16 cellular contexts compared by ENCODE assay signal in the genomic region with DNA sequence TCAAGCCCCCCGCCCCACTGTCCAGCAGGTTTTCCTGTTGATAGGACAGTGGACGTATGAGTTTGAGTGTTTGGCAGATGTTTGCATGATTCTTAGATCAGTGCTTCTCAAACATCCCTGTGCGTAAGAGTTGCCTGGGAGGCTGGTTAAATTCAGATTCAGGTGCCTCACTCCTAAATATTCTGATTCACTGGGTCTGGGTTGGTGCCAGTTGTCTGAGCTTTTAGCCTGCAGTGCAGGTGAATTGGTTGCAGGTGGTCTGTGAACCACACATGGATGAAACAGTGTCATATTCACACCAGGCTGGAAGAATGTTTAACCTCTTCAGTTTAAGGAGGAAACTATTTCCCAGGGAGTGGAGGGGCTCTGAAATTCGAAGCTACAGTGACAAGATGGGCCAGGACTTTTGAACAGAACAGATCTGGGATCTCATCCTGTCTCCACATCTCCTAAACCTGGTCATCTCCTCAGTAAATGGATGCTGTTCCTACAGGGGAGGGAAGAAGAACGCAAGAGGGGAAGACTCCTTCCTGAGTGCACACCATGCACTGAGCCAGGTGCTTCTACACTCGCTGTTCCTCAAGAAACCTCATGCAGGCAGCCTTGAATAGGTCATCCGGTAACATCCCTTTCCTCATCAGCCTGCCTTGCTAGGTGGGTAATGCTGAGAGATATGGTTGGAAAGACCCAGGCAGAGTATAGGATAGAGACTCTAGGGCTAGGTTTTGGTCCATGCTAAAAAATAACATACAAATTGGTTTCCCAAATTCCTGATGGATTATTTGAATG. TPM values are rescaled to one million over a fixed set of nuclear protein-coding genes. Genes with fewer than 3 reads are reported as not detected.
DNase-seq lines count a peak whose midpoint lies in the region; ATAC-seq and TF ChIP-seq lines count a peak whose summit lies in the region.
"Had no signal": no experiment of that assay in that cellular context is flagged by ENCODE, and none has a peak within 500 bp of the region (broad histone marks: within the 10 kb centered on the region; RNA-seq: fewer than 3 reads in every experiment).

No MANE protein-coding gene starts in this region.

- no peaks in the 10 kb centered on the region for H3K9me2 ChIP-seq in PC-9 (ENCODE audit: insufficient read depth)

- TF ChIP-seq CTCF in Calu3 (IDR thresholded peaks at IDR 0.05; ENCODE audit: unreplicated experiment) (no peak), PC-9 (conservative IDR thresholded peaks at IDR 0.05) (no peak), A673 (conservative IDR thresholded peaks at IDR 0.05; ENCODE audit: low read depth, low read length) (no peak), body of pancreas (IDR thresholded peaks at IDR 0.05) (no peak)

- 69 to 71% methylated on average over 1 to 3 of the region's 7 CpGs for WGBS in mesodermal cell (ENCODE audit: insufficient coverage in 2 of 2), 2 experiments
- whole genome bisulfite sequencing in body of pancreas, 2 donors = 75 to 88% methylated on average over 7 of the region's 7 CpGs

- H3K36me3 ChIP-seq in PC-9 (ENCODE audit: low read depth) (no peaks in the 10 kb centered on the region), mesodermal cell (ENCODE audit: control insufficient read depth, insufficient read depth, low read length) (peaks cover 16% of the 10 kb centered on the region), A673 (ENCODE audit: insufficient read depth, low read length, poor library complexity, severe bottlenecking) (no peaks in the 10 kb centered on the region), body of pancreas (replicated peaks in 1 of 2; ENCODE audit: insufficient read depth in 1 of 2, low read depth in 2 of 2) (no peaks in the 10 kb centered on the region)
- H3K36me3 ChIP-seq: cardiac muscle cell, esophagus squamous epithelium, Peyer's patch had no signal

- no peak overlapping the region for H3K4me3 Mint-ChIP-seq in Calu3 (ENCODE audit: low read depth, unreplicated experiment)
- H3K4me3 Mint-ChIP-seq: CD4-positive, alpha-beta T cell had no signal

- H3K27me3 ChIP-seq in PC-9 (ENCODE audit: insufficient read depth, low read depth) (no peaks in the 10 kb centered on the region), A673 (replicated peaks; ENCODE audit: insufficient read depth, low read depth, low read length, poor library complexity) (no peaks in the 10 kb centered on the region), body of pancreas (no peaks in the 10 kb centered on the region)
- H3K27me3 ChIP-seq: cardiac muscle cell, esophagus squamous epithelium, Peyer's patch had no signal

- no peaks in the 10 kb centered on the region; the same call in 1 of the 2 replicates for H4K20me1 ChIP-seq in PC-9 (ENCODE audit: insufficient read depth)

- H3K4me1 ChIP-seq in PC-9 (replicated peaks; ENCODE audit: insufficient read depth) (peaks cover 70% of the 10 kb centered on the region), mesodermal cell (ENCODE audit: control insufficient read depth, insufficient read depth, low read length, poor library complexity, severe bottlenecking) (peaks cover 86% of the 10 kb centered on the region), A673 (ENCODE audit: insufficient read depth, low read length, poor library complexity, severe bottlenecking) (peaks cover 51% of the 10 kb centered on the region), body of pancreas (peaks cover 32% of the 10 kb centered on the region)

- no peaks in the 10 kb centered on the region for H3K27me3 Mint-ChIP-seq in Calu3 (ENCODE audit: unreplicated experiment)

- POLR2A ChIA-PET in PC-9 (lab: Charles Lee; ENCODE audit: unreplicated experiment) = no interaction called here
- POLR2A ChIA-PET in A673 (lab: Charles Lee; ENCODE audit: low non-redundant PET) = no interaction called here

- H3K27ac ChIP-seq in PC-9 = peak overlapping the region; percentile 98
- H3K27ac ChIP-seq in mesodermal cell (ENCODE audit: low read depth, low read length, severe bottlenecking) = peak overlapping the region; percentile 95
- H3K27ac ChIP-seq in A673 (ENCODE audit: low read depth, low read length, poor library complexity, severe bottlenecking) = no peak overlapping the region
- H3K27ac ChIP-seq in body of pancreas = no peak overlapping the region
- H3K27ac ChIP-seq: cardiac muscle cell, Peyer's patch had no signal

- peaks cover 96% of the 10 kb centered on the region for H3K4me1 Mint-ChIP-seq in Calu3 (ENCODE audit: low read depth, unreplicated experiment)

- H3K27ac Mint-ChIP-seq in Calu3 (ENCODE audit: unreplicated experiment) = peak overlapping the region; percentile 100
- H3K27ac Mint-ChIP-seq: CD4-positive, alpha-beta T cell had no signal

- no peaks in the 10 kb centered on the region for H3K9me3 Mint-ChIP-seq in Calu3 (ENCODE audit: low read depth, unreplicated experiment)
- H3K9me3 Mint-ChIP-seq: CD4-positive, alpha-beta T cell had no signal

- peak overlapping the region; percentile 41; the same call in 1 of the 2 replicates for H3K4me3 ChIP-seq in PC-9
- no peak overlapping the region for H3K4me3 ChIP-seq in mesodermal cell (ENCODE audit: extremely low read depth, insufficient read depth, low read length, poor library complexity, severe bottlenecking)
- H3K4me3 ChIP-seq in A673 (ENCODE audit: low read depth, low read length, poor library complexity, severe bottlenecking) = no peak overlapping the region
- no peak overlapping the region for H3K4me3 ChIP-seq in body of pancreas
- H3K4me3 ChIP-seq: cardiac muscle cell, esophagus squamous epithelium, Peyer's patch had no signal

- peaks cover 86% of the 10 kb centered on the region for H3K79me2 ChIP-seq in PC-9 (ENCODE audit: low read depth)

- H2AFZ ChIP-seq in PC-9 = no peak overlapping the region

- CTCF ChIA-PET in Calu3 (lab: Charles Lee) = interaction anchor here (0.7 to 0.8 kb wide), 2 partner anchors 132 to 167 kb away, joined by 3 read pairs; no protein-coding TSS in a partner anchor
- CTCF ChIA-PET in PC-9 (lab: Charles Lee) = no interaction called here
- CTCF ChIA-PET in A673 (lab: Charles Lee) = no interaction called here

- H3K9me3 ChIP-seq in PC-9 (ENCODE audit: insufficient read depth, low read depth) = no peaks in the 10 kb centered on the region
- no peaks in the 10 kb centered on the region for H3K9me3 ChIP-seq in mesodermal cell (ENCODE audit: control insufficient read depth, low read length)
- H3K9me3 ChIP-seq in A673 (ENCODE audit: low read depth, low read length, poor library complexity, severe bottlenecking) = no peaks in the 10 kb centered on the region
- no peaks in the 10 kb centered on the region for H3K9me3 ChIP-seq in body of pancreas
- H3K9me3 ChIP-seq: esophagus squamous epithelium, Peyer's patch had no signal

- no peak for ATAC-seq in body of pancreas

- peaks cover 39% of the 10 kb centered on the region for H3K36me3 Mint-ChIP-seq in Calu3 (ENCODE audit: insufficient read depth, unreplicated experiment)

- TF ChIP-seq POLR2A in body of pancreas (IDR thresholded peaks at IDR 0.05) = no peak

- BruUV-seq in Calu3 (replicated peaks; lab: Mats Ljungman, UMichigan) (no TSS peak), PC-9 (replicated peaks; lab: Mats Ljungman, UMichigan) (no TSS peak), A673 (replicated peaks; lab: Mats Ljungman, UMichigan) (no TSS peak)

- intact Hi-C loops in Calu3 (cut with micrococcal nuclease; ENCODE audit: unreplicated experiment) (loop anchor here (2.0 to 10.0 kb wide), 4 partner anchors 29 to 133 kb away; no protein-coding TSS in a partner anchor), PC-9 (cut with micrococcal nuclease; ENCODE audit: unreplicated experiment) (loop anchor here (2.0 to 5.0 kb wide), 2 partner anchors 29 to 165 kb away; no protein-coding TSS in a partner anchor), A673 (cut with micrococcal nuclease; ENCODE audit: unreplicated experiment) (loop anchor here (2.0 kb wide), 2 partner anchors 27 to 41 kb away; no protein-coding TSS in a partner anchor), body of pancreas (cut with DNase I) (no loop called here)

- H3F3A ChIP-seq in PC-9 (ENCODE audit: insufficient read depth, low read depth) = peaks cover 58% of the 10 kb centered on the region

- DNase-seq in Calu3 (no peak), LoVo (ENCODE audit: low spot score) (peak; percentile 17), PC-9 (no peak), OCI-M1 (lab: John Stamatoyannopoulos, UW) (no peak), A673 (ENCODE audit: low spot score) (no peak), NOMO-1 (lab: John Stamatoyannopoulos, UW; ENCODE audit: unreplicated experiment in 2 of 2) (no peak), body of pancreas (no peak)
- DNase-seq: activated effector memory CD4-positive, alpha-beta T cell treated with Interleukin-2 at 50 U/mL for 16 hours; CD4-positive, alpha-beta T cell; esophagus squamous epithelium; Kasumi-1; NCI-H526; Peyer's patch; stimulated activated CD4-positive, alpha-beta T cell treated with anti-CD3 and anti-CD28 coated beads, Interleukin-2, amount 100 ng/mL, for 48 hours had no signal

- H3K4me2 ChIP-seq in PC-9 = peak overlapping the region; percentile 91

RNA-seq across cellular contexts. Expression of gene TEAD1, which starts 47.8 kb away (rescaled TPM):
- 99.0 and 104 TPM in 2 replicates for total RNA-seq in Calu3 (2022)
- 76.9 and 106 TPM in 2 replicates for total RNA-seq in PC-9 (2021)
- 136 TPM for polyA plus RNA-seq in mesodermal cell (2013, experiment 1 of 2)
- polyA plus RNA-seq in mesodermal cell (2013, experiment 2 of 2) = 133 TPM
- total RNA-seq in A673 (2021) = 74.6 and 81.8 TPM in 2 replicates
- 10 to 100 TPM; 36.9 to 55.0 TPM for total RNA-seq in body of pancreas

Comparison
In these comparisons a context has a peak if more than half of its experiments do, and no peak if none do; other contexts are left out.
1. H3K27ac ChIP-seq: peak in PC-9 (single experiment) and mesodermal cell (single experiment); none in A673 (single experiment) and body of pancreas (0 of 4).